1 cellular context compared by ENCODE assay signal in genomic region chr16:81468269-81468902, GRCh38.
TF ChIP-seq lines count a peak whose summit lies in the region.

No MANE protein-coding gene starts in this region.

TF ChIP-seq in HepG2, 621 proteins besides CTCF, POLR2A, EP300 and RAD21 (continued from another document):
- TF ChIP-seq GPN1 (CRISPR knock-in tag; IDR thresholded peaks at IDR 0.05; ENCODE audit: borderline replicate concordance) (no peak), MLLT10 (CRISPR knock-in tag; IDR thresholded peaks at IDR 0.05) (no peak), MEIS1 (CRISPR knock-in tag; IDR thresholded peaks at IDR 0.05; ENCODE audit: borderline replicate concordance) (no peak), RARG (CRISPR knock-in tag; IDR thresholded peaks at IDR 0.05; ENCODE audit: low read depth) (no peak), ZNF431 (CRISPR knock-in tag; IDR thresholded peaks at IDR 0.05; ENCODE audit: borderline replicate concordance, low read depth) (no peak), AKAP8 (CRISPR knock-in tag; IDR thresholded peaks at IDR 0.05) (no peak), TFDP1 (CRISPR knock-in tag; IDR thresholded peaks at IDR 0.05; ENCODE audit: borderline replicate concordance) (no peak), NCOA1 (CRISPR knock-in tag; IDR thresholded peaks at IDR 0.05) (no peak), ZNF234 (CRISPR knock-in tag; conservative IDR thresholded peaks at IDR 0.05) (no peak), NR1H2 (CRISPR knock-in tag; IDR thresholded peaks at IDR 0.05; ENCODE audit: borderline replicate concordance, low read depth) (no peak), BHLHE40 (IDR thresholded peaks at IDR 0.05; ENCODE audit: low read length) (no peak), BORCS8-MEF2B (CRISPR knock-in tag; IDR thresholded peaks at IDR 0.05) (no peak), PTBP1 (IDR thresholded peaks at IDR 0.05; ENCODE audit: low read depth, low read length, poor library complexity, severe bottlenecking) (no peak), ZBTB10 (CRISPR knock-in tag; IDR thresholded peaks at IDR 0.05; ENCODE audit: borderline replicate concordance) (no peak), ZBTB1 (CRISPR knock-in tag; IDR thresholded peaks at IDR 0.05; ENCODE audit: borderline replicate concordance) (no peak), ZNF441 (CRISPR knock-in tag; IDR thresholded peaks at IDR 0.05; ENCODE audit: borderline replicate concordance) (no peak), ZNF883 (CRISPR knock-in tag; IDR thresholded peaks at IDR 0.05; ENCODE audit: not compliant biosample characterization) (no peak), SRSF1 (optimal IDR thresholded peaks at IDR 0.05; ENCODE audit: low read depth, low read length) (no peak), HNRNPL (IDR thresholded peaks at IDR 0.05; ENCODE audit: low read depth, low read length) (0 out of 2 replicates have a peak, but pooled peaks have one; percentile 48), SUZ12 (IDR thresholded peaks at IDR 0.05; ENCODE audit: low read depth, low read length) (no peak), ZNF264 (CRISPR knock-in tag; IDR thresholded peaks at IDR 0.05) (no peak), PAX8 (CRISPR knock-in tag; IDR thresholded peaks at IDR 0.05; ENCODE audit: borderline replicate concordance) (no peak), ZNF687 (CRISPR knock-in tag; IDR thresholded peaks at IDR 0.05) (peak; percentile 60), SRSF9 (IDR thresholded peaks at IDR 0.05; ENCODE audit: borderline replicate concordance, insufficient read depth, low read depth, low read length, poor library complexity, severe bottlenecking) (no peak), PPARG (CRISPR knock-in tag; conservative IDR thresholded peaks at IDR 0.05) (no peak), KLF9 (CRISPR knock-in tag; IDR thresholded peaks at IDR 0.05; ENCODE audit: low read depth) (no peak), CSRNP2 (CRISPR knock-in tag; conservative IDR thresholded peaks at IDR 0.05; ENCODE audit: low read depth) (no peak), KDM4B (CRISPR knock-in tag; IDR thresholded peaks at IDR 0.05) (no peak)
- TF ChIP-seq, protein P1, sequence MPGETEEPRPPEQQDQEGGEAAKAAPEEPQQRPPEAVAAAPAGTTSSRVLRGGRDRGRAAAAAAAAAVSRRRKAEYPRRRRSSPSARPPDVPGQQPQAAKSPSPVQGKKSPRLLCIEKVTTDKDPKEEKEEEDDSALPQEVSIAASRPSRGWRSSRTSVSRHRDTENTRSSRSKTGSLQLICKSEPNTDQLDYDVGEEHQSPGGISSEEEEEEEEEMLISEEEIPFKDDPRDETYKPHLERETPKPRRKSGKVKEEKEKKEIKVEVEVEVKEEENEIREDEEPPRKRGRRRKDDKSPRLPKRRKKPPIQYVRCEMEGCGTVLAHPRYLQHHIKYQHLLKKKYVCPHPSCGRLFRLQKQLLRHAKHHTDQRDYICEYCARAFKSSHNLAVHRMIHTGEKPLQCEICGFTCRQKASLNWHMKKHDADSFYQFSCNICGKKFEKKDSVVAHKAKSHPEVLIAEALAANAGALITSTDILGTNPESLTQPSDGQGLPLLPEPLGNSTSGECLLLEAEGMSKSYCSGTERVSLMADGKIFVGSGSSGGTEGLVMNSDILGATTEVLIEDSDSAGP (CRISPR knock-in tag; IDR thresholded peaks at IDR 0.05; ENCODE audit: borderline replicate concordance) = 0 out of 2 replicates have a peak, but pooled peaks have one; percentile 25
- TF ChIP-seq, protein P2, sequence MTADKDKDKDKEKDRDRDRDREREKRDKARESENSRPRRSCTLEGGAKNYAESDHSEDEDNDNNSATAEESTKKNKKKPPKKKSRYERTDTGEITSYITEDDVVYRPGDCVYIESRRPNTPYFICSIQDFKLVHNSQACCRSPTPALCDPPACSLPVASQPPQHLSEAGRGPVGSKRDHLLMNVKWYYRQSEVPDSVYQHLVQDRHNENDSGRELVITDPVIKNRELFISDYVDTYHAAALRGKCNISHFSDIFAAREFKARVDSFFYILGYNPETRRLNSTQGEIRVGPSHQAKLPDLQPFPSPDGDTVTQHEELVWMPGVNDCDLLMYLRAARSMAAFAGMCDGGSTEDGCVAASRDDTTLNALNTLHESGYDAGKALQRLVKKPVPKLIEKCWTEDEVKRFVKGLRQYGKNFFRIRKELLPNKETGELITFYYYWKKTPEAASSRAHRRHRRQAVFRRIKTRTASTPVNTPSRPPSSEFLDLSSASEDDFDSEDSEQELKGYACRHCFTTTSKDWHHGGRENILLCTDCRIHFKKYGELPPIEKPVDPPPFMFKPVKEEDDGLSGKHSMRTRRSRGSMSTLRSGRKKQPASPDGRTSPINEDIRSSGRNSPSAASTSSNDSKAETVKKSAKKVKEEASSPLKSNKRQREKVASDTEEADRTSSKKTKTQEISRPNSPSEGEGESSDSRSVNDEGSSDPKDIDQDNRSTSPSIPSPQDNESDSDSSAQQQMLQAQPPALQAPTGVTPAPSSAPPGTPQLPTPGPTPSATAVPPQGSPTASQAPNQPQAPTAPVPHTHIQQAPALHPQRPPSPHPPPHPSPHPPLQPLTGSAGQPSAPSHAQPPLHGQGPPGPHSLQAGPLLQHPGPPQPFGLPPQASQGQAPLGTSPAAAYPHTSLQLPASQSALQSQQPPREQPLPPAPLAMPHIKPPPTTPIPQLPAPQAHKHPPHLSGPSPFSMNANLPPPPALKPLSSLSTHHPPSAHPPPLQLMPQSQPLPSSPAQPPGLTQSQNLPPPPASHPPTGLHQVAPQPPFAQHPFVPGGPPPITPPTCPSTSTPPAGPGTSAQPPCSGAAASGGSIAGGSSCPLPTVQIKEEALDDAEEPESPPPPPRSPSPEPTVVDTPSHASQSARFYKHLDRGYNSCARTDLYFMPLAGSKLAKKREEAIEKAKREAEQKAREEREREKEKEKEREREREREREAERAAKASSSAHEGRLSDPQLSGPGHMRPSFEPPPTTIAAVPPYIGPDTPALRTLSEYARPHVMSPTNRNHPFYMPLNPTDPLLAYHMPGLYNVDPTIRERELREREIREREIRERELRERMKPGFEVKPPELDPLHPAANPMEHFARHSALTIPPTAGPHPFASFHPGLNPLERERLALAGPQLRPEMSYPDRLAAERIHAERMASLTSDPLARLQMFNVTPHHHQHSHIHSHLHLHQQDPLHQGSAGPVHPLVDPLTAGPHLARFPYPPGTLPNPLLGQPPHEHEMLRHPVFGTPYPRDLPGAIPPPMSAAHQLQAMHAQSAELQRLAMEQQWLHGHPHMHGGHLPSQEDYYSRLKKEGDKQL (CRISPR knock-in tag; IDR thresholded peaks at IDR 0.05; ENCODE audit: low read depth) = no peak
- TF ChIP-seq, protein P3, sequence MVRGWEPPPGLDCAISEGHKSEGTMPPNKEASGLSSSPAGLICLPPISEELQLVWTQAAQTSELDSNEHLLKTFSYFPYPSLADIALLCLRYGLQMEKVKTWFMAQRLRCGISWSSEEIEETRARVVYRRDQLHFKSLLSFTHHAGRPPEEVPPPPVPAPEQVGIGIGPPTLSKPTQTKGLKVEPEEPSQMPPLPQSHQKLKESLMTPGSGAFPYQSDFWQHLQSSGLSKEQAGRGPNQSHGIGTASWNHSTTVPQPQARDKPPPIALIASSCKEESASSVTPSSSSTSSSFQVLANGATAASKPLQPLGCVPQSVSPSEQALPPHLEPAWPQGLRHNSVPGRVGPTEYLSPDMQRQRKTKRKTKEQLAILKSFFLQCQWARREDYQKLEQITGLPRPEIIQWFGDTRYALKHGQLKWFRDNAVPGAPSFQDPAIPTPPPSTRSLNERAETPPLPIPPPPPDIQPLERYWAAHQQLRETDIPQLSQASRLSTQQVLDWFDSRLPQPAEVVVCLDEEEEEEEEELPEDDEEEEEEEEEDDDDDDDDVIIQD (CRISPR knock-in tag; IDR thresholded peaks at IDR 0.05; ENCODE audit: low read depth) = no peak
- TF ChIP-seq, protein P4, sequence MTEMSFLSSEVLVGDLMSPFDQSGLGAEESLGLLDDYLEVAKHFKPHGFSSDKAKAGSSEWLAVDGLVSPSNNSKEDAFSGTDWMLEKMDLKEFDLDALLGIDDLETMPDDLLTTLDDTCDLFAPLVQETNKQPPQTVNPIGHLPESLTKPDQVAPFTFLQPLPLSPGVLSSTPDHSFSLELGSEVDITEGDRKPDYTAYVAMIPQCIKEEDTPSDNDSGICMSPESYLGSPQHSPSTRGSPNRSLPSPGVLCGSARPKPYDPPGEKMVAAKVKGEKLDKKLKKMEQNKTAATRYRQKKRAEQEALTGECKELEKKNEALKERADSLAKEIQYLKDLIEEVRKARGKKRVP (CRISPR knock-in tag; IDR thresholded peaks at IDR 0.05) = no peak
- TF ChIP-seq, protein P5, sequence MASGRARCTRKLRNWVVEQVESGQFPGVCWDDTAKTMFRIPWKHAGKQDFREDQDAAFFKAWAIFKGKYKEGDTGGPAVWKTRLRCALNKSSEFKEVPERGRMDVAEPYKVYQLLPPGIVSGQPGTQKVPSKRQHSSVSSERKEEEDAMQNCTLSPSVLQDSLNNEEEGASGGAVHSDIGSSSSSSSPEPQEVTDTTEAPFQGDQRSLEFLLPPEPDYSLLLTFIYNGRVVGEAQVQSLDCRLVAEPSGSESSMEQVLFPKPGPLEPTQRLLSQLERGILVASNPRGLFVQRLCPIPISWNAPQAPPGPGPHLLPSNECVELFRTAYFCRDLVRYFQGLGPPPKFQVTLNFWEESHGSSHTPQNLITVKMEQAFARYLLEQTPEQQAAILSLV (CRISPR knock-in tag; IDR thresholded peaks at IDR 0.05; ENCODE audit: borderline replicate concordance) = 0 out of 2 replicates have a peak, but pooled peaks have one; percentile 37
- TF ChIP-seq, protein P6, sequence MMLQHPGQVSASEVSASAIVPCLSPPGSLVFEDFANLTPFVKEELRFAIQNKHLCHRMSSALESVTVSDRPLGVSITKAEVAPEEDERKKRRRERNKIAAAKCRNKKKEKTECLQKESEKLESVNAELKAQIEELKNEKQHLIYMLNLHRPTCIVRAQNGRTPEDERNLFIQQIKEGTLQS (CRISPR knock-in tag; IDR thresholded peaks at IDR 0.05) = no peak
- TF ChIP-seq, protein P7, sequence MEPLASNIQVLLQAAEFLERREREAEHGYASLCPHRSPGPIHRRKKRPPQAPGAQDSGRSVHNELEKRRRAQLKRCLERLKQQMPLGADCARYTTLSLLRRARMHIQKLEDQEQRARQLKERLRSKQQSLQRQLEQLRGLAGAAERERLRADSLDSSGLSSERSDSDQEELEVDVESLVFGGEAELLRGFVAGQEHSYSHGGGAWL (CRISPR knock-in tag; IDR thresholded peaks at IDR 0.05) = no peak
